10 cellular contexts compared by ENCODE assay signal in the genomic region with DNA sequence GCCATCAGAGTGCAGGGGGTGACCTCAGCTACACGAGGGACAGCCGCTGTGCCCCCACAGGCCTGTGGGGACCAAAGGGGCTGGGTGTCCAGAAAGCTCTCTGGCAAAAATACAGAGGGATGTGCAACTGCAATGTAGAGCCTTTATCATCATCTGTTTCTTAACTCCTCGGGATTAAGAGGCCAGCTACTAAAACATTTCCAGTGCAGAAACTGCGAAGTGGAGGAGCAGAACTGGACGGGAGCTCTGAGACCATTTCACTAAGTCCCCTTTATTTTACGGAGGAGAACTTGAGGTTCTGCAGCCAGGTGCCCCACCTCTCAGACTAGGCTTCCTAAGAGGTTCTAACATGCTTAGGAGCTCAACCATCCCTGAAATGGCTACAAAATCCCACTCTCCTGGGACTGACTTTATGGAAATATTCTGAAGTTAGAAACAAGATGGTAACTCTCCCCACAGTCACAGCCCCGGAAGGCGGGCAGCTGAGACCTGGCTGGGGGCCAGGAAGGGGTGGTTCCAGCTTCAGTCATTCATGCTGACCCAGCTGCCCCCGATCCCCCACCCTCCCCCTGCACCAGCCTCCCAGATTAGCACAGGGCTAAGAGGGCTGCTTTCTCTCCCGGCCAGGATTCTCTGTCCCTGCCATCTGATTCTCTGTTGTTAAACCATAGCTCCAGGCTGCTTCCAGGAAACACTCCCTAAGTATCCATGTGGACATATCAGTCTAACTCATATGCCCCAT. TPM values are rescaled to one million over a fixed set of nuclear protein-coding genes. Genes with fewer than 3 reads are reported as not detected.
A peak's percentile ranks its signal among the peaks of the same experiment; 100 is the strongest.
DNase-seq lines count a peak whose midpoint lies in the region; ATAC-seq and TF ChIP-seq lines count a peak whose summit lies in the region.
"Had no signal": no experiment of that assay in that cellular context is flagged by ENCODE, and none has a peak within 500 bp of the region (broad histone marks: within the 10 kb centered on the region; RNA-seq: fewer than 3 reads in every experiment).

No MANE protein-coding gene starts in this region.

- intact Hi-C loops in CD4-positive, alpha-beta T cell (cut with DNase I, micrococcal nuclease), result no loop called here

- H2AFZ ChIP-seq in trophoblast cell (ENCODE audit: insufficient read depth, low read length, poor library complexity), result peak overlapping the region; percentile 7

- H3K4me3 ChIP-seq in trophoblast cell (ENCODE audit: low read depth, low read length), result no peak overlapping the region

- POLR2A ChIA-PET in CD4-positive, alpha-beta T cell (lab: Charles Lee), result interaction anchor here (2.3 kb wide), 1 partner anchor 10 kb away, joined by 5 read pairs; no protein-coding TSS in a partner anchor

- peaks cover 44 to 56% of the 10 kb centered on the region in 2 experiments for H3K4me1 ChIP-seq in trophoblast cell (ENCODE audit: control insufficient read depth in 1 of 2, insufficient read depth in 2 of 2, low read length in 2 of 2)

- peaks cover 33 to 45% of the 10 kb centered on the region in 2 experiments for H3K36me3 ChIP-seq in trophoblast cell (ENCODE audit: control insufficient read depth in 1 of 2, insufficient read depth in 2 of 2, low read length in 2 of 2)

- TF ChIP-seq CTCF in CD4-positive, alpha-beta T cell (IDR thresholded peaks at IDR 0.05), result no peak

- H3K27ac ChIP-seq in trophoblast cell (ENCODE audit: low read depth, low read length), result peak overlapping the region; percentile 86
- H3K27ac ChIP-seq in CD4-positive, alpha-beta T cell (ENCODE audit: low read depth, low read length), result no peak overlapping the region

- no peak overlapping the region for H3K27ac Mint-ChIP-seq in CD4-positive, alpha-beta T cell

- no peaks in the 10 kb centered on the region for H3K36me3 Mint-ChIP-seq in CD4-positive, alpha-beta T cell (ENCODE audit: low read depth)

- no peak for ATAC-seq in CD4-positive, alpha-beta T cell (ENCODE audit: poor library complexity)

- peak overlapping the region; percentile 45 for H2BK12ac ChIP-seq in trophoblast cell (ENCODE audit: low read length)

- H3K9ac ChIP-seq in trophoblast cell (ENCODE audit: low read length), result no peak overlapping the region

- peaks cover 49% of the 10 kb centered on the region for H3K79me1 ChIP-seq in trophoblast cell (ENCODE audit: low read length)

- H3K4me1 Mint-ChIP-seq in CD4-positive, alpha-beta T cell (ENCODE audit: low read depth), result no peaks in the 10 kb centered on the region

- H4K8ac ChIP-seq in trophoblast cell (ENCODE audit: low read depth, low read length), result peak overlapping the region; percentile 83

- no peaks in the 10 kb centered on the region for H3K9me3 Mint-ChIP-seq in CD4-positive, alpha-beta T cell

- no peaks in the 10 kb centered on the region for H3K27me3 ChIP-seq in trophoblast cell (ENCODE audit: insufficient read depth, low read length)
- H3K27me3 ChIP-seq in CD4-positive, alpha-beta T cell (ENCODE audit: control insufficient read depth, insufficient read depth, low read length), result no peaks in the 10 kb centered on the region

- H2BK120ac ChIP-seq in trophoblast cell (ENCODE audit: insufficient read depth, low read length, poor library complexity), result peak overlapping the region; percentile 64

- peak overlapping the region; percentile 66 for H3K18ac ChIP-seq in trophoblast cell (ENCODE audit: low read length)

- H3K79me2 ChIP-seq in trophoblast cell (ENCODE audit: control insufficient read depth, insufficient read depth, low read length, poor library complexity), result peaks cover 13% of the 10 kb centered on the region

- DNase-seq in Daoy (ENCODE audit: low read depth), result peak; percentile 41
- DNase-seq in RPMI8226, result peak; percentile 93
- DNase-seq in foreskin melanocyte, result peak; percentile 77
- no peak for DNase-seq in trophoblast cell
- no peak for DNase-seq in GM19238 (ENCODE audit: insufficient read length, low spot score)
- no peak for DNase-seq in SIG-M5 treated with dmso at 0.1 percent for 504 hours (lab: John Stamatoyannopoulos, UW; ENCODE audit: unreplicated experiment)
- no peak for DNase-seq in CD4-positive, alpha-beta T cell
- no peak for DNase-seq in stimulated activated CD4-positive, alpha-beta T cell treated with anti-CD3 and anti-CD28 coated beads, Interleukin-4, amount 100 ng/mL, for 24 hours
- DNase-seq: activated T-cell treated with anti-CD3 and anti-CD28 coated beads, Interleukin-2, amount 50 U/mL, for 1 hour; T-helper 1 cell had no signal

- H3K4me3 Mint-ChIP-seq in CD4-positive, alpha-beta T cell, result no peak overlapping the region

- no peaks in the 10 kb centered on the region for H3K9me3 ChIP-seq in trophoblast cell (ENCODE audit: insufficient read depth, low read depth, low read length)
- no peaks in the 10 kb centered on the region for H3K9me3 ChIP-seq in CD4-positive, alpha-beta T cell (ENCODE audit: control insufficient read depth, low read length)

- H3K23ac ChIP-seq in trophoblast cell (ENCODE audit: low read length), result no peak overlapping the region

- no peak overlapping the region for H4K12ac ChIP-seq in trophoblast cell (ENCODE audit: low read depth, low read length)

- H3K14ac ChIP-seq in trophoblast cell (ENCODE audit: low read length), result peak overlapping the region; percentile 42

- H2BK5ac ChIP-seq in trophoblast cell (ENCODE audit: low read depth, low read length, poor library complexity), result peak overlapping the region; percentile 41

- H4K91ac ChIP-seq in trophoblast cell (ENCODE audit: low read depth, low read length), result peak overlapping the region; percentile 88

- CTCF ChIA-PET in CD4-positive, alpha-beta T cell (lab: Charles Lee), result interaction anchor here (0.6 to 2.0 kb wide), 3 partner anchors 10 to 157 kb away, joined by 4 to 10 read pairs (median 4); no protein-coding TSS in a partner anchor

- H2AK5ac ChIP-seq in trophoblast cell (ENCODE audit: low read length), result peak overlapping the region; percentile 71

- H3K4ac ChIP-seq in trophoblast cell (ENCODE audit: low read depth, low read length), result peak overlapping the region; percentile 37

- no CpG with 5 or more reads among the region's 10 CpGs for WGBS in trophoblast cell (ENCODE audit: extremely low coverage, insufficient coverage, insufficient read length)

- H3K27me3 Mint-ChIP-seq in CD4-positive, alpha-beta T cell, result peaks cover 12% of the 10 kb centered on the region

- H3K4me2 ChIP-seq in trophoblast cell (ENCODE audit: low read length), result no peak overlapping the region

RNA-seq across cellular contexts. Expression of gene UMPS, which starts 40.3 kb away (rescaled TPM):
- total RNA-seq in Daoy (2014; rRNA removed; shearing (Covaris generic)), result 87.9 and 94.6 TPM in 2 replicates
- polyA plus RNA-seq in trophoblast cell (2013), result 23.2 and 23.9 TPM in 2 replicates
- 10 to 100 TPM; 19.5 to 19.7 TPM for total RNA-seq in CD4-positive, alpha-beta T cell

Comparison
In these comparisons a context has a peak if more than half of its experiments do, and no peak if none do; other contexts are left out.
1. DNase-seq: peak in Daoy (single experiment), RPMI8226 (single experiment) and foreskin melanocyte (single experiment); none in trophoblast cell (0 of 2), GM19238 (single experiment), SIG-M5 treated with dmso at 0.1 percent for 504 hours (single experiment), CD4-positive, alpha-beta T cell (0 of 10) and stimulated activated CD4-positive, alpha-beta T cell treated with anti-CD3 and anti-CD28 coated beads, Interleukin-4, amount 100 ng/mL, for 24 hours (single experiment).